2 cellular contexts compared by ENCODE assay signal in the genomic region with DNA sequence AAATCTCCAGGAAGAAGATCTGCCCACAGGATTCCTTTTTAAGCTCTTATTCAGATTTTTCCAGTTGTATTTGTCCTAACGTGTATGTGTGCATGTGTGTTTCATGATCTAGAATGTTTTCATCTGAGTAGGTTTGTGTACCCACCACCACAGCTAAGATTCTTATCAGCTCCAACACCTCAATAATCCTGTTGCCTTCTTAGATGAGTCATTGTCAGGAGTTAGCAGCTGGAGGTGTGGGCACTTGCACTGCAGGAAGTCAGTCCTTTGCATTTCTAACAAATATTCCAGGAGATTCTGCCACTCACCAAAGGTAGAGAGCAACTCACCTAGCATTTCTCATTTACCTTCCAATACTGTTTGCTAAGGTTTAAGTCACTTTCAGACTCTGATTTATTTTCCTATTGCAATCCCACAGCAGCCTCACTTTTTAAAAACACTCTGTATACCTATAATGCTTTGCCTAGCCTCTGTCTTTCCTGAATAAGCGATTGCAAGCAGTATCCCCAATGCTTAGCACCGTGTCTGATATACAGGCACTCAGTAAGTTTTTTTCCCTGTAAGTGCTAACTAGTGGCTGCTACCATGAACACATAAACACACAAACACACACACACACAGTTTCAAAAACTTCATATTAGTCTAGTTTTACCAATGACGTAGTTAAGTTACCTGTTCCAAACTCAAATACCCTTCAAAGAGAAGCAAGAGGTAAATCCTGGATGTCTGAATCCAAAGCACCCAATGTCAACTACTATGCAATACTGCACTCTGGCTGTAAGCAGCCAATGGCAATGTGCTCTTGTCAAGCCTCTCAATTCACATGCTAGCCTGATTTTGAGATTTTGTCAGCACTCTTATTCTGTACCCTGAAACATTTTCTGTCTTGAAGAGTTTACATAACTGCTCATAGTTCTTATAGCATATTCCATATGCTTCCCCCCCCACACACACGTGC.
TF ChIP-seq lines count a peak whose summit lies in the region.

No MANE protein-coding gene starts in this region.

TF ChIP-seq in SK-N-SH, 30 proteins besides CTCF, POLR2A, EP300 and RAD21 (continued from another document):
- TF ChIP-seq, protein P1, sequence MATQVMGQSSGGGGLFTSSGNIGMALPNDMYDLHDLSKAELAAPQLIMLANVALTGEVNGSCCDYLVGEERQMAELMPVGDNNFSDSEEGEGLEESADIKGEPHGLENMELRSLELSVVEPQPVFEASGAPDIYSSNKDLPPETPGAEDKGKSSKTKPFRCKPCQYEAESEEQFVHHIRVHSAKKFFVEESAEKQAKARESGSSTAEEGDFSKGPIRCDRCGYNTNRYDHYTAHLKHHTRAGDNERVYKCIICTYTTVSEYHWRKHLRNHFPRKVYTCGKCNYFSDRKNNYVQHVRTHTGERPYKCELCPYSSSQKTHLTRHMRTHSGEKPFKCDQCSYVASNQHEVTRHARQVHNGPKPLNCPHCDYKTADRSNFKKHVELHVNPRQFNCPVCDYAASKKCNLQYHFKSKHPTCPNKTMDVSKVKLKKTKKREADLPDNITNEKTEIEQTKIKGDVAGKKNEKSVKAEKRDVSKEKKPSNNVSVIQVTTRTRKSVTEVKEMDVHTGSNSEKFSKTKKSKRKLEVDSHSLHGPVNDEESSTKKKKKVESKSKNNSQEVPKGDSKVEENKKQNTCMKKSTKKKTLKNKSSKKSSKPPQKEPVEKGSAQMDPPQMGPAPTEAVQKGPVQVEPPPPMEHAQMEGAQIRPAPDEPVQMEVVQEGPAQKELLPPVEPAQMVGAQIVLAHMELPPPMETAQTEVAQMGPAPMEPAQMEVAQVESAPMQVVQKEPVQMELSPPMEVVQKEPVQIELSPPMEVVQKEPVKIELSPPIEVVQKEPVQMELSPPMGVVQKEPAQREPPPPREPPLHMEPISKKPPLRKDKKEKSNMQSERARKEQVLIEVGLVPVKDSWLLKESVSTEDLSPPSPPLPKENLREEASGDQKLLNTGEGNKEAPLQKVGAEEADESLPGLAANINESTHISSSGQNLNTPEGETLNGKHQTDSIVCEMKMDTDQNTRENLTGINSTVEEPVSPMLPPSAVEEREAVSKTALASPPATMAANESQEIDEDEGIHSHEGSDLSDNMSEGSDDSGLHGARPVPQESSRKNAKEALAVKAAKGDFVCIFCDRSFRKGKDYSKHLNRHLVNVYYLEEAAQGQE (IDR thresholded peaks at IDR 0.05; ENCODE audit: low read depth, low read length) = no peak
- TF ChIP-seq MXI1 (IDR thresholded peaks at IDR 0.05; ENCODE audit: low read depth, low read length) = no peak
- TF ChIP-seq JUND (IDR thresholded peaks at IDR 0.05) = no peak

TF ChIP-seq in SK-N-SH treated with all-trans-retinoic acid at 6 μM for 48 hours, 23 proteins besides CTCF, POLR2A, EP300 and RAD21 (continued from another document):
- TF ChIP-seq, protein P2, sequence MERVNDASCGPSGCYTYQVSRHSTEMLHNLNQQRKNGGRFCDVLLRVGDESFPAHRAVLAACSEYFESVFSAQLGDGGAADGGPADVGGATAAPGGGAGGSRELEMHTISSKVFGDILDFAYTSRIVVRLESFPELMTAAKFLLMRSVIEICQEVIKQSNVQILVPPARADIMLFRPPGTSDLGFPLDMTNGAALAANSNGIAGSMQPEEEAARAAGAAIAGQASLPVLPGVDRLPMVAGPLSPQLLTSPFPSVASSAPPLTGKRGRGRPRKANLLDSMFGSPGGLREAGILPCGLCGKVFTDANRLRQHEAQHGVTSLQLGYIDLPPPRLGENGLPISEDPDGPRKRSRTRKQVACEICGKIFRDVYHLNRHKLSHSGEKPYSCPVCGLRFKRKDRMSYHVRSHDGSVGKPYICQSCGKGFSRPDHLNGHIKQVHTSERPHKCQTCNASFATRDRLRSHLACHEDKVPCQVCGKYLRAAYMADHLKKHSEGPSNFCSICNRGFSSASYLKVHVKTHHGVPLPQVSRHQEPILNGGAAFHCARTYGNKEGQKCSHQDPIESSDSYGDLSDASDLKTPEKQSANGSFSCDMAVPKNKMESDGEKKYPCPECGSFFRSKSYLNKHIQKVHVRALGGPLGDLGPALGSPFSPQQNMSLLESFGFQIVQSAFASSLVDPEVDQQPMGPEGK (CRISPR knock-in tag; IDR thresholded peaks at IDR 0.05; ENCODE audit: borderline replicate concordance) = no peak
- TF ChIP-seq ZNF565 (CRISPR knock-in tag; conservative IDR thresholded peaks at IDR 0.05; ENCODE audit: low read depth) = no peak
- TF ChIP-seq ARNTL (CRISPR knock-in tag; IDR thresholded peaks at IDR 0.05; ENCODE audit: borderline replicate concordance, low read depth) = no peak
- TF ChIP-seq BACH2 (CRISPR knock-in tag; IDR thresholded peaks at IDR 0.05; ENCODE audit: borderline replicate concordance) = no peak
